In the genomic region with DNA sequence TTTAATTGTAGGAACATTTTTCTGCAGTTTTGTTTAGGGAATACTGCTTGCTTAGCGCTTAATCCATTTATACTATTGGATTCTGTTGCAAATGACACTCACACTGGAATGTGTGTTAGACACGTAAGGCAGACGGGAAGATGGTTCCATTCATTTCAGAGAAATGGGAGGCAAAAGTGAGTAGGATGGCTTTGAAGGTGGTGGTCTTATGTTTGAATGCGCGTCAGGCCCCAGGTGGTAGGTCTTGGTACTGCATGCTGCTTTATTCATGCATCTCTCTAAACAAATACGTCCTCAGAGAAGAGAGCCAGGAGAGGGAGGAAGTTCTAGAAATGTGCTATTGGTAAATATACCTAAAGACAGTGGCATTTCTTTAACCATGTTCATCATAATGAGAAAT, we compare ENCODE assay signal across 10 cellular contexts.
A peak's percentile ranks its signal among the peaks of the same experiment; 100 is the strongest.
DNase-seq lines count a peak whose midpoint lies in the region; ATAC-seq and TF ChIP-seq lines count a peak whose summit lies in the region.
"Had no signal": no experiment of that assay in that cellular context is flagged by ENCODE, and none has a peak within 500 bp of the region (broad histone marks: within the 10 kb centered on the region; RNA-seq: fewer than 3 reads in every experiment).

No MANE protein-coding gene starts in this region.

- no peak overlapping the region for H3K9ac ChIP-seq in NT2/D1 (ENCODE audit: insufficient read length, low read depth)

- H3K36me3 ChIP-seq in cardiac muscle cell (no peaks in the 10 kb centered on the region), NT2/D1 (ENCODE audit: insufficient read depth, insufficient read length, low read length) (no peaks in the 10 kb centered on the region), thoracic aorta (no peaks in the 10 kb centered on the region)

- H3K36me3 Mint-ChIP-seq in natural killer cell: no peaks in the 10 kb centered on the region
- H3K36me3 Mint-ChIP-seq: IgD-negative memory B cell had no signal

- TF ChIP-seq CTCF in cardiac muscle cell (IDR thresholded peaks at IDR 0.05; ENCODE audit: low read depth, low read length) (peak; percentile 25), epithelial cell of proximal tubule (conservative IDR thresholded peaks at IDR 0.05; ENCODE audit: low read depth, low read length) (peak; percentile 49), thoracic aorta (IDR thresholded peaks at IDR 0.05) (peak; percentile 15), natural killer cell (IDR thresholded peaks at IDR 0.05) (no peak)

- no peak overlapping the region for H3K27ac Mint-ChIP-seq in natural killer cell
- H3K27ac Mint-ChIP-seq: IgD-negative memory B cell; T-helper 1 cell treated with Interleukin-12 subunit alpha and Interleukin-12 subunit beta and Interleukin-4 antibody, amounts not matched to agents 30 μg/mL and 1 μg/mL, for 36 hours had no signal

- H3K4me1 Mint-ChIP-seq in natural killer cell: no peaks in the 10 kb centered on the region
- H3K4me1 Mint-ChIP-seq: IgD-negative memory B cell had no signal

- H3K9me3 Mint-ChIP-seq in natural killer cell: peaks cover 6 to 12% of the 10 kb centered on the region in 2 donors

- intact Hi-C loops in right cardiac atrium (cut with DNase I) (no loop called here), natural killer cell (cut with micrococcal nuclease) (no loop called here)

- no peak overlapping the region for H3K4me3 ChIP-seq in cardiac muscle cell
- no peak overlapping the region for H3K4me3 ChIP-seq in right cardiac atrium (ENCODE audit: low read length)
- H3K4me3 ChIP-seq in NT2/D1 (ENCODE audit: insufficient read length, low read depth): no peak overlapping the region
- no peak overlapping the region for H3K4me3 ChIP-seq in epithelial cell of proximal tubule (ENCODE audit: low read depth, low read length)
- H3K4me3 ChIP-seq in thoracic aorta: no peak overlapping the region

- DNase-seq in cardiac muscle cell (ENCODE audit: low read depth in 1 of 2, low spot score in 1 of 2) (peak in 1 of 2 donors; percentile 22), right cardiac atrium (no peak), NT2/D1 (ENCODE audit: low read depth, low spot score) (peak; percentile 61), epithelial cell of proximal tubule (ENCODE audit: low read depth) (no peak), thoracic aorta (ENCODE audit: low spot score) (no peak), natural killer cell (no peak)

- H3K27me3 ChIP-seq in cardiac muscle cell: no peaks in the 10 kb centered on the region
- H3K27me3 ChIP-seq in right cardiac atrium (ENCODE audit: control insufficient read depth, insufficient read depth): no peaks in the 10 kb centered on the region
- H3K27me3 ChIP-seq in NT2/D1 (ENCODE audit: insufficient read depth, insufficient read length): no peaks in the 10 kb centered on the region
- H3K27me3 ChIP-seq in thoracic aorta (replicated peaks; ENCODE audit: insufficient read depth): no peaks in the 10 kb centered on the region

- 55% methylated on average over 6 of the region's 6 CpGs for WGBS in right cardiac atrium

- H3K4me3 Mint-ChIP-seq in natural killer cell: no peak overlapping the region
- H3K4me3 Mint-ChIP-seq: IgD-negative memory B cell; T-helper 1 cell treated with Interleukin-12 subunit alpha and Interleukin-12 subunit beta and Interleukin-4 antibody, amounts not matched to agents 30 μg/mL and 1 μg/mL, for 36 hours had no signal

- H3K27me3 Mint-ChIP-seq in natural killer cell (ENCODE audit: low read depth in 2 of 2): no peaks in the 10 kb centered on the region
- H3K27me3 Mint-ChIP-seq: IgD-negative memory B cell had no signal

- no peak for ATAC-seq in right cardiac atrium
- ATAC-seq in thoracic aorta (ENCODE audit: insufficient number of reproducible peaks, low FRiP score, low read depth): no peak
- ATAC-seq in HG03442 (IDR thresholded peaks at IDR 0.05; ENCODE audit: unreplicated experiment): no peak
- no peak for ATAC-seq in natural killer cell
- no peak for ATAC-seq in HG02588 (IDR thresholded peaks at IDR 0.05; ENCODE audit: unreplicated experiment)

- H3K27ac ChIP-seq in cardiac muscle cell: no peak overlapping the region
- no peak overlapping the region for H3K27ac ChIP-seq in right cardiac atrium (ENCODE audit: low read length)
- no peak overlapping the region for H3K27ac ChIP-seq in thoracic aorta

- H3K4me1 ChIP-seq in cardiac muscle cell (ENCODE audit: low read depth) (no peaks in the 10 kb centered on the region), right cardiac atrium (ENCODE audit: control insufficient read depth, insufficient read depth, low read length) (no peaks in the 10 kb centered on the region), NT2/D1 (ENCODE audit: insufficient read depth, insufficient read length) (no peaks in the 10 kb centered on the region), thoracic aorta (ENCODE audit: control insufficient read depth in 1 of 2, low read depth in 2 of 2) (no peaks in the 10 kb centered on the region)

- H3K9me3 ChIP-seq in cardiac muscle cell (ENCODE audit: low read depth) (no peaks in the 10 kb centered on the region), right cardiac atrium (ENCODE audit: control insufficient read depth, low read length) (no peaks in the 10 kb centered on the region), NT2/D1 (ENCODE audit: insufficient read depth, low read length) (peaks cover 7% of the 10 kb centered on the region; the same call in 1 of the 2 replicates), thoracic aorta (no peaks in the 10 kb centered on the region)
